8 cellular contexts compared by ENCODE assay signal in genomic region chr7:2555121-2556052, GRCh38. TPM values are rescaled to one million over a fixed set of nuclear protein-coding genes. Genes with fewer than 3 reads are reported as not detected.
DNase-seq lines count a peak whose midpoint lies in the region; ATAC-seq, FAIRE-seq and TF ChIP-seq lines count a peak whose summit lies in the region.

TSS of gene BRAT1 (minus strand) at chr7:2555524. CDS start at chr7:2554431, 1,093 bp downstream.

- H2AK5ac ChIP-seq in H1 (ENCODE audit: low read depth, low read length) = no peak within 1 kb of the TSS; the same call in 1 of the 2 replicates
- no peak within 1 kb of the TSS for H2AK5ac ChIP-seq in mesendoderm (ENCODE audit: low read length)

- H2BK20ac ChIP-seq in H1 (ENCODE audit: low read length) = 0 out of 2 replicates have a peak within 1 kb of the TSS, but pooled peaks have one; percentile 80

- DNase-seq in Caco-2 = peak; percentile 97 to 98
- DNase-seq in HTR-8/SVneo (ENCODE audit: insufficient read length, low spot score) = peak; percentile 99
- peak; percentile 92 for DNase-seq in NOMO-1 treated with DMSO at 0.1 percent for 48 hours (lab: John Stamatoyannopoulos, UW; ENCODE audit: unreplicated experiment)
- peak; percentile 89 to 98 (median 96) for DNase-seq in activated CD8-positive, alpha-beta memory T cell treated with anti-CD3 and anti-CD28 coated beads for 48 hours (ENCODE audit: low read depth in 2 of 3, low spot score in 2 of 3)
- peak; percentile 90 to 98 for DNase-seq in H1 (ENCODE audit: low read depth in 1 of 2, low spot score in 2 of 2)
- peak; percentile 99 for DNase-seq in mesendoderm
- peak; percentile 96 for DNase-seq in stimulated activated CD8-positive, alpha-beta memory T cell treated with anti-CD3 and anti-CD28 coated beads, Interleukin-15, amount 100 ng/mL, for 1 hour (ENCODE audit: low read depth)

- H3K4me1 ChIP-seq in Caco-2 = peaks cover 7% of the 10 kb centered on the region
- peaks cover 4 to 15% (median 6%) of the 10 kb centered on the region in 4 experiments for H3K4me1 ChIP-seq in H1 (replicated peaks in 1 of 4; ENCODE audit: control insufficient read depth in 3 of 4, insufficient read depth in 4 of 4, low read length in 3 of 4)
- no peaks in the 10 kb centered on the region for H3K4me1 ChIP-seq in mesendoderm (ENCODE audit: control insufficient read depth, low read depth, low read length)

- H4K91ac ChIP-seq in H1 (replicated peaks; ENCODE audit: insufficient read length, low read length) = peak within 1 kb of the TSS; percentile 100

- H3K27me3 Mint-ChIP-seq in Caco-2 (ENCODE audit: insufficient read depth, unreplicated experiment) = no peaks in the 10 kb centered on the region

- H3K27me3 ChIP-seq in Caco-2 (replicated peaks; ENCODE audit: control insufficient read depth, insufficient read depth, low read length) (no peaks in the 10 kb centered on the region), H1 (replicated peaks in 1 of 4; ENCODE audit: control insufficient read depth in 3 of 4, extremely low read depth in 1 of 4, insufficient read depth in 3 of 4, low read length in 3 of 4) (no peaks in the 10 kb centered on the region), mesendoderm (ENCODE audit: insufficient read depth, low read length, poor library complexity) (no peaks in the 10 kb centered on the region)

- no peaks in the 10 kb centered on the region for H3K9me3 Mint-ChIP-seq in Caco-2 (ENCODE audit: unreplicated experiment)

- H4K8ac ChIP-seq in H1 (ENCODE audit: extremely low read depth, insufficient read depth, low read length) (peak within 1 kb of the TSS; percentile 100; the same call in 1 of the 2 replicates), mesendoderm (ENCODE audit: low read depth, low read length) (no peak within 1 kb of the TSS)

- H3K9ac ChIP-seq in H1 (replicated peaks in 1 of 4; ENCODE audit: extremely low read depth in 1 of 4, low read depth in 3 of 4, low read length in 3 of 4) (peak within 1 kb of the TSS; percentile 86 to 99 (median 97)), mesendoderm (ENCODE audit: low read length) (peak within 1 kb of the TSS; percentile 71)

- H2BK12ac ChIP-seq in H1 (ENCODE audit: low read depth, low read length) = peak within 1 kb of the TSS; percentile 92

- peak in 1 of 2 experiments; percentile 98; a peak in 2 of 3 replicates for TF ChIP-seq EP300 in H1 (IDR thresholded peaks at IDR 0.05; ENCODE audit: borderline replicate concordance in 1 of 2, low read depth in 2 of 2, low read length in 2 of 2)

- CTCF ChIA-PET in Caco-2 (lab: Charles Lee) (interaction anchor here (0.6 to 1.0 kb wide), 4 partner anchors 28 to 155 kb away, joined by 3 to 4 read pairs (median 3); no protein-coding TSS in a partner anchor), H1 (lab: Charles Lee; ENCODE audit: partially characterized antibody) (interaction anchor here (0.6 to 1.3 kb wide), 12 partner anchors 10 to 1112 kb away, joined by 3 to 7 read pairs (median 4); no protein-coding TSS in a partner anchor)

- peaks cover 4 to 10% of the 10 kb centered on the region in 2 experiments for H4K20me1 ChIP-seq in H1 (replicated peaks in 1 of 2; ENCODE audit: control insufficient read depth in 1 of 2, insufficient read depth in 2 of 2, low read length in 2 of 2)

- peak within 1 kb of the TSS; percentile 100 for H3K27ac ChIP-seq in H1 (ENCODE audit: low read depth, low read length)
- peak within 1 kb of the TSS; percentile 95 for H3K27ac ChIP-seq in mesendoderm (ENCODE audit: low read depth, low read length)

- H3K27ac Mint-ChIP-seq in Caco-2 (ENCODE audit: unreplicated experiment) = peak within 1 kb of the TSS; percentile 89

- TF ChIP-seq CTCF in Caco-2 (IDR thresholded peaks at IDR 0.05; ENCODE audit: insufficient read depth in 1 of 2, low read depth in 1 of 2, low read length in 1 of 2, severe bottlenecking in 1 of 2, unreplicated experiment in 1 of 2) (peak; percentile 45 to 69), H1 (IDR thresholded peaks at IDR 0.05; ENCODE audit: control extremely low read depth in 1 of 3, insufficient read depth in 1 of 3, low read depth in 1 of 3, low read length in 3 of 3) (peak; percentile 41 to 54 (median 46))

- no peak within 1 kb of the TSS for H3K23ac ChIP-seq in H1 (ENCODE audit: insufficient read length)
- H3K23ac ChIP-seq in mesendoderm (ENCODE audit: low read length) = no peak within 1 kb of the TSS

- WGBS in H1 (ENCODE audit: extremely low coverage in 1 of 2, insufficient coverage in 1 of 2, insufficient read length in 1 of 2, insufficient replicate concordance in 2 of 2, low coverage in 1 of 2, low lambda C conversion rate in 2 of 2, missing lambda C conversion rate in 1 of 2), 2 experiments = 2% methylated on average over 44 of the region's 79 CpGs; no CpG with 5 or more reads in 1 of the 2 experiments
- no CpG with 5 or more reads among the region's 79 CpGs for WGBS in mesendoderm (ENCODE audit: extremely low coverage, insufficient coverage, low lambda C conversion rate)

- H3K9me3 ChIP-seq in Caco-2 (no peaks in the 10 kb centered on the region), H1 (ENCODE audit: insufficient read depth in 2 of 2, low read depth in 1 of 2, low read length in 1 of 2) (no peaks in the 10 kb centered on the region)

- FAIRE-seq in HTR-8/SVneo (lab: Jason Lieb, UNC) = peak; percentile 67
- FAIRE-seq in H1 (lab: Jason Lieb, UNC) = no peak

- H3K23me2 ChIP-seq in H1 (ENCODE audit: low read depth, low read length) = peaks cover 8% of the 10 kb centered on the region; the same call in 1 of the 2 replicates

- ATAC-seq in GM21360 (IDR thresholded peaks at IDR 0.05; ENCODE audit: unreplicated experiment) = peak; percentile 55

- TF ChIP-seq POLR2A in H1 (IDR thresholded peaks at IDR 0.05; ENCODE audit: control extremely low read depth in 1 of 2, low read depth in 2 of 2, low read length in 2 of 2) = peak in 1 of 2 experiments; percentile 76; a peak in 2 of 3 replicates

- H3K4me3 Mint-ChIP-seq in Caco-2 (ENCODE audit: unreplicated experiment) = peak within 1 kb of the TSS; percentile 84

- peak within 1 kb of the TSS; percentile 100 for H2AFZ ChIP-seq in H1 (ENCODE audit: low read length)

- H2BK120ac ChIP-seq in H1 (replicated peaks; ENCODE audit: low read depth, low read length) = peak within 1 kb of the TSS; percentile 96
- peak within 1 kb of the TSS; percentile 9 for H2BK120ac ChIP-seq in mesendoderm (ENCODE audit: low read depth, low read length)

- BruUV-seq in Caco-2 (replicated peaks; lab: Mats Ljungman, UMichigan) = no TSS peak

- peak; percentile 10 to 39; a peak in 3 of 4 replicates for TF ChIP-seq RAD21 in H1 (IDR thresholded peaks at IDR 0.05 in 1 of 2, conservative IDR thresholded peaks at IDR 0.05 in 1 of 2; ENCODE audit: low read depth in 2 of 2, low read length in 2 of 2)

- peak within 1 kb of the TSS; percentile 99 for H4K5ac ChIP-seq in H1 (ENCODE audit: insufficient read length, low read depth, low read length)
- H4K5ac ChIP-seq in mesendoderm (ENCODE audit: low read length) = no peak within 1 kb of the TSS

- H3K18ac ChIP-seq in H1 (ENCODE audit: extremely low read depth, low read length) = peak within 1 kb of the TSS; percentile 99
- peak within 1 kb of the TSS; percentile 41 for H3K18ac ChIP-seq in mesendoderm (ENCODE audit: low read length)

- H3K14ac ChIP-seq in H1 (ENCODE audit: insufficient read length) = no peak within 1 kb of the TSS

- H2BK15ac ChIP-seq in H1 (ENCODE audit: low read length) (0 out of 2 replicates have a peak within 1 kb of the TSS, but pooled peaks have one; percentile 16), mesendoderm (replicated peaks; ENCODE audit: low read depth) (no peak within 1 kb of the TSS)

- intact Hi-C loops in Caco-2 (cut with micrococcal nuclease; ENCODE audit: unreplicated experiment) = loop anchor here (5.0 to 10.0 kb wide), 3 partner anchors 77 to 151 kb away; partner anchors contain the start of genes CHST12, GRIFIN and TTYH3

- no peaks in the 10 kb centered on the region for H3K79me1 ChIP-seq in H1 (ENCODE audit: low read depth, low read length)
- H3K79me1 ChIP-seq in mesendoderm (ENCODE audit: low read length) = peaks cover 11% of the 10 kb centered on the region

- no peak within 1 kb of the TSS for H3K4ac ChIP-seq in H1 (replicated peaks; ENCODE audit: insufficient read length, low read depth, low read length)
- H3K4ac ChIP-seq in mesendoderm (ENCODE audit: low read depth, low read length) = no peak within 1 kb of the TSS

- H3K79me2 ChIP-seq in H1 (ENCODE audit: control insufficient read depth in 1 of 2, insufficient read depth in 2 of 2, low read length in 2 of 2) (peaks cover 0 to 21% of the 10 kb centered on the region in 2 experiments; a peak in 1 of 4 replicates), mesendoderm (ENCODE audit: control insufficient read depth, insufficient read depth, low read length) (peaks cover 11% of the 10 kb centered on the region)

- H3K4me3 ChIP-seq in Caco-2 (ENCODE audit: low read depth, low read length) (peak within 1 kb of the TSS; percentile 93), H1 (ENCODE audit: extremely low read depth in 1 of 4, insufficient read depth in 2 of 4, low read depth in 3 of 4, low read length in 4 of 4) (peak within 1 kb of the TSS; percentile 30 to 79 (median 78)), mesendoderm (ENCODE audit: low read length) (peak within 1 kb of the TSS; percentile 64)

- H3K56ac ChIP-seq in H1 (replicated peaks; ENCODE audit: insufficient read length, low read depth, low read length) (peak within 1 kb of the TSS; percentile 99), mesendoderm (ENCODE audit: low read length) (peak within 1 kb of the TSS; percentile 93)

- H3K36me3 Mint-ChIP-seq in Caco-2 (ENCODE audit: insufficient read depth, unreplicated experiment) = peaks cover 26% of the 10 kb centered on the region

- POLR2A ChIA-PET in Caco-2 (lab: Charles Lee) = interaction anchor here (0.6 kb wide), 1 partner anchor 47 kb away, joined by 3 read pairs; no protein-coding TSS in a partner anchor
- POLR2A ChIA-PET in H1 (lab: Charles Lee; ENCODE audit: partially characterized antibody) = interaction anchor here (0.6 to 1.3 kb wide), 10 partner anchors 9 to 174 kb away, joined by 3 to 5 read pairs (median 3); partner anchors contain the start of gene TTYH3

- no peaks in the 10 kb centered on the region for H3K36me3 ChIP-seq in Caco-2 (ENCODE audit: control insufficient read depth, insufficient read depth, low read length)
- H3K36me3 ChIP-seq in H1 (ENCODE audit: control insufficient read depth in 2 of 4, insufficient read depth in 4 of 4, low read length in 3 of 4) = peaks cover 0 to 4% (median 0%) of the 10 kb centered on the region in 4 experiments; a peak in 4 of 8 replicates
- no peaks in the 10 kb centered on the region for H3K36me3 ChIP-seq in mesendoderm (ENCODE audit: control insufficient read depth, insufficient read depth, low read length)

- H2BK5ac ChIP-seq in H1 (ENCODE audit: low read depth, low read length) = peak within 1 kb of the TSS; percentile 100
- peak within 1 kb of the TSS; percentile 93 for H2BK5ac ChIP-seq in mesendoderm (ENCODE audit: low read length)

- H3K4me1 Mint-ChIP-seq in Caco-2 (ENCODE audit: low read depth, unreplicated experiment) = peaks cover 5% of the 10 kb centered on the region

- peak within 1 kb of the TSS; percentile 59 to 98 for H3K4me2 ChIP-seq in H1 (ENCODE audit: insufficient read depth in 1 of 2, low read depth in 2 of 2, low read length in 2 of 2)
- peak within 1 kb of the TSS; percentile 97 for H3K4me2 ChIP-seq in mesendoderm (ENCODE audit: low read length)

RNA-seq across cellular contexts. Expression of gene BRAT1, which starts in this region (rescaled TPM):
- 33.2 and 33.5 TPM in 2 replicates for total RNA-seq in Caco-2 (2022)
- total RNA-seq in H1 (2021; fragmentation: NEBNext Ultra II Directional; extraction: Animal tissue kit (Norgen Biotek cat#: 25700)) = 42.3 and 45.2 TPM in 2 replicates
- polyA plus RNA-seq in H1 (2011; rRNA removed) = 36.8 and 60.5 TPM in 2 replicates
- 40.8 TPM for polyA plus RNA-seq in H1 (2011; cell fraction: cytosol; rRNA removed)
- 163 TPM for polyA plus RNA-seq in H1 (2011; cell fraction: nucleus; rRNA removed)
- 30.5 to 38.9 TPM (median 37.6 TPM) in 4 replicates for polyA plus RNA-seq in H1 (2012, experiment 1 of 2)
- polyA plus RNA-seq in H1 (2012, experiment 2 of 2) = 34.5 TPM
- 25.6 TPM for polyA plus RNA-seq in H1 (2013, experiment 1 of 2)
- 21.6 TPM for polyA plus RNA-seq in H1 (2013, experiment 2 of 2)
- 10.4 and 12.6 TPM in 2 replicates for polyA minus RNA-seq in H1 (2011; rRNA and poly(A)+ RNA removed)
- polyA minus RNA-seq in H1 (2011; cell fraction: cytosol; rRNA and poly(A)+ RNA removed) = 21.5 TPM
- polyA minus RNA-seq in H1 (2011; cell fraction: nucleus; rRNA and poly(A)+ RNA removed) = 25.1 TPM
- 18.2 TPM for polyA plus RNA-seq in mesendoderm (2013, experiment 1 of 2)
- polyA plus RNA-seq in mesendoderm (2013, experiment 2 of 2) = 18.3 TPM

Comparison
In these comparisons a context has a peak if more than half of its experiments do, and no peak if none do; other contexts are left out.
1. Peak in every context shown above with its lines: DNase-seq, ATAC-seq, H3K4me3 ChIP-seq and H3K27ac ChIP-seq.